9 cellular contexts compared by ENCODE assay signal in genomic region chr2:155372969-155373368, GRCh38.
A peak's percentile ranks its signal among the peaks of the same experiment; 100 is the strongest.
DNase-seq lines count a peak whose midpoint lies in the region; ATAC-seq and TF ChIP-seq lines count a peak whose summit lies in the region.
"Had no signal": no experiment of that assay in that cellular context is flagged by ENCODE, and none has a peak within 500 bp of the region (broad histone marks: within the 10 kb centered on the region; RNA-seq: fewer than 3 reads in every experiment).

No MANE protein-coding gene starts in this region.

- H3K4me3 ChIP-seq in neural cell (ENCODE audit: low read length), result no peak overlapping the region
- no peak overlapping the region for H3K4me3 ChIP-seq in naive thymus-derived CD4-positive, alpha-beta T cell (ENCODE audit: low read length)
- no peak overlapping the region for H3K4me3 ChIP-seq in heart right ventricle

- no peaks in the 10 kb centered on the region for H3K9me3 Mint-ChIP-seq in naive thymus-derived CD4-positive, alpha-beta T cell

- no peak overlapping the region for H3K9ac ChIP-seq in neural cell (ENCODE audit: low read length)

- POLR2A ChIA-PET in naive thymus-derived CD4-positive, alpha-beta T cell (lab: Charles Lee), result no interaction called here

- CTCF ChIA-PET in naive thymus-derived CD4-positive, alpha-beta T cell (lab: Charles Lee), result no interaction called here

- no peak for DNase-seq in GM13977 (ENCODE audit: low spot score)
- DNase-seq in NCI-H2227 (lab: John Stamatoyannopoulos, UW; ENCODE audit: unreplicated experiment), result peak; percentile 49
- DNase-seq in amniotic epithelial cell (ENCODE audit: low read depth), result peak; percentile 6
- DNase-seq in naive thymus-derived CD4-positive, alpha-beta T cell, result no peak
- DNase-seq in cardiac septum (ENCODE audit: low spot score), result no peak
- no peak for DNase-seq in heart right ventricle
- DNase-seq: NCI-H226 had no signal

- peaks cover 1 to 8% (median 6%) of the 10 kb centered on the region in 5 donors for H3K27me3 Mint-ChIP-seq in naive thymus-derived CD4-positive, alpha-beta T cell

- no peaks in the 10 kb centered on the region for H3K36me3 Mint-ChIP-seq in naive thymus-derived CD4-positive, alpha-beta T cell

- H3K4me1 Mint-ChIP-seq in naive thymus-derived CD4-positive, alpha-beta T cell, result no peaks in the 10 kb centered on the region

- H3K27ac ChIP-seq in neural cell (ENCODE audit: low read length), result no peak overlapping the region
- no peak overlapping the region for H3K27ac ChIP-seq in naive thymus-derived CD4-positive, alpha-beta T cell (ENCODE audit: low read depth, low read length)
- no peak overlapping the region for H3K27ac ChIP-seq in heart right ventricle

- TF ChIP-seq RAD21 in neural cell (conservative IDR thresholded peaks at IDR 0.05), result peak; percentile 91

- TF ChIP-seq CTCF in GM13977 (IDR thresholded peaks at IDR 0.05; ENCODE audit: extremely low read depth, insufficient read depth, missing control alignments), result peak; percentile 17
- TF ChIP-seq CTCF in neural cell (IDR thresholded peaks at IDR 0.05; ENCODE audit: poor library complexity, severe bottlenecking), result peak; percentile 81
- TF ChIP-seq CTCF in heart right ventricle (IDR thresholded peaks at IDR 0.05), result peak in 4 of 9 donors; percentile 21 to 26 (median 25)

- H3K27me3 ChIP-seq in neural cell (ENCODE audit: insufficient read depth, low read depth, low read length), result no peaks in the 10 kb centered on the region
- peaks cover 0 to 3% of the 10 kb centered on the region in 2 donors for H3K27me3 ChIP-seq in naive thymus-derived CD4-positive, alpha-beta T cell (ENCODE audit: control insufficient read depth in 2 of 2, insufficient read depth in 2 of 2, low read length in 2 of 2)
- H3K27me3 ChIP-seq in heart right ventricle, result peaks cover 0 to 5% (median 0%) of the 10 kb centered on the region in 7 donors

- no peaks in the 10 kb centered on the region for H3K79me2 ChIP-seq in neural cell (replicated peaks; ENCODE audit: insufficient read depth, low read length)

- H3K4me1 ChIP-seq in naive thymus-derived CD4-positive, alpha-beta T cell (ENCODE audit: control insufficient read depth in 2 of 2, insufficient read depth in 2 of 2, low read length in 2 of 2), result no peaks in the 10 kb centered on the region
- no peaks in the 10 kb centered on the region for H3K4me1 ChIP-seq in heart right ventricle

- H2AFZ ChIP-seq in neural cell (ENCODE audit: low read depth, low read length), result no peak overlapping the region

- H3K4me3 Mint-ChIP-seq in naive thymus-derived CD4-positive, alpha-beta T cell, result no peak overlapping the region

- no peaks in the 10 kb centered on the region for H3K9me2 ChIP-seq in neural cell (ENCODE audit: insufficient read depth, low read length)

- H3F3A ChIP-seq in neural cell (ENCODE audit: insufficient read depth, low read length, poor library complexity, severe bottlenecking), result no peaks in the 10 kb centered on the region

- H3K36me3 ChIP-seq in neural cell (ENCODE audit: insufficient read depth, low read length) (no peaks in the 10 kb centered on the region), heart right ventricle (no peaks in the 10 kb centered on the region)
- no peaks in the 10 kb centered on the region for H3K36me3 ChIP-seq in naive thymus-derived CD4-positive, alpha-beta T cell (ENCODE audit: control insufficient read depth in 2 of 3, insufficient read depth in 3 of 3, low read length in 3 of 3)

- H3K27ac Mint-ChIP-seq in naive thymus-derived CD4-positive, alpha-beta T cell, result no peak overlapping the region

- TF ChIP-seq EP300 in neural cell (conservative IDR thresholded peaks at IDR 0.05; ENCODE audit: poor library complexity, severe bottlenecking), result no peak

- WGBS in heart right ventricle, 2 donors, result 23 to 28% methylated on average over 2 of the region's 2 CpGs

- no peak overlapping the region for H3K4me2 ChIP-seq in neural cell (ENCODE audit: low read length)

- no peaks in the 10 kb centered on the region for H3K9me3 ChIP-seq in neural cell (ENCODE audit: low read length)
- no peaks in the 10 kb centered on the region for H3K9me3 ChIP-seq in naive thymus-derived CD4-positive, alpha-beta T cell (ENCODE audit: control insufficient read depth in 2 of 3, low read length in 3 of 3)
- H3K9me3 ChIP-seq in heart right ventricle, result no peaks in the 10 kb centered on the region

- ATAC-seq in naive thymus-derived CD4-positive, alpha-beta T cell, result no peak
- ATAC-seq in HG03045 (IDR thresholded peaks at IDR 0.05; ENCODE audit: unreplicated experiment) (no peak), heart right ventricle (no peak)

- H4K20me1 ChIP-seq in neural cell (ENCODE audit: insufficient read depth), result no peaks in the 10 kb centered on the region

- intact Hi-C loops in naive thymus-derived CD4-positive, alpha-beta T cell (cut with micrococcal nuclease), result loop anchor here in 1 of 2 donors (5.0 kb wide), 1 partner anchor 1214 kb away; no protein-coding TSS in a partner anchor
- intact Hi-C loops in cardiac septum (cut with DNase I), result loop anchor here (5.0 kb wide), 1 partner anchor 1819 kb away; no protein-coding TSS in a partner anchor
- intact Hi-C loops in heart right ventricle (cut with DNase I), result loop anchor here in 6 of 10 donors (5.0 to 10.0 kb wide), 5 partner anchors 1212 to 1822 kb away; no protein-coding TSS in a partner anchor

- in situ Hi-C loops in GM13977 (cut with MboI; ENCODE audit: low pct_unique_long_range_greater_than_20kb, low sequenced_read_pairs, unreplicated experiment), result no loop called here

TF ChIP-seq in neural cell, 6 proteins besides CTCF, POLR2A, EP300 and RAD21:
- TF ChIP-seq EZH2 (IDR thresholded peaks at IDR 0.05; ENCODE audit: borderline replicate concordance, insufficient read depth, low read length, poor library complexity, severe bottlenecking), result no peak
- peak; percentile 86 for TF ChIP-seq SMC3 (conservative IDR thresholded peaks at IDR 0.05; ENCODE audit: poor library complexity)
- no peak for TF ChIP-seq REST (IDR thresholded peaks at IDR 0.05; ENCODE audit: borderline replicate concordance)
- no peak for TF ChIP-seq TAF1 (IDR thresholded peaks at IDR 0.05; ENCODE audit: low read depth)
- TF ChIP-seq MXI1 (conservative IDR thresholded peaks at IDR 0.05; ENCODE audit: poor library complexity, severe bottlenecking), result no peak
- no peak for TF ChIP-seq POLR2AphosphoS5 (IDR thresholded peaks at IDR 0.05)

Comparison
In these comparisons a context has a peak if more than half of its experiments do, and no peak if none do; other contexts are left out.
1. DNase-seq: peak in NCI-H2227 (single experiment) and amniotic epithelial cell (single experiment); none in GM13977 (single experiment), naive thymus-derived CD4-positive, alpha-beta T cell (0 of 9), cardiac septum (single experiment) and heart right ventricle (0 of 2).